In the genomic region with DNA sequence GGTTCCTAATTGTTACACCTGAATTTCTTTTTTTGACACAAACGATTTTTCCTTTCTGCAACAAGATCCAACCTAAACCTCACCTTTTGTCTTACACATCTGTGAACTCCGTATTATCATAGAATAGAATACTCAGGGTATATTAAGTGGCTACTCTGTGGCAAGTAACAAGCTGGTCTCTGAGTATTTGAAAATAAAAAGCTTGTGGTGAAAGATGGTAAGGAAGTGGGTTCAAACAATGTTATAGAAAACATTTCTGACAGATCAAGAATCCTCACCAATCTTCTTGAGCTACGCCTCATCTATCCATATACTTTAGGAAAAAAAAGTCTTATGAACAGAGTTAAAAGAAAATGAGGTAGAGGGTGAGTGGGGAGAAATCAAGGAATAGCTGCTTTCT, we compare ENCODE assay signal across 19 cellular contexts. TPM values are rescaled to one million over a fixed set of nuclear protein-coding genes. Genes with fewer than 3 reads are reported as not detected.
DNase-seq lines count a peak whose midpoint lies in the region; ATAC-seq, FAIRE-seq and TF ChIP-seq lines count a peak whose summit lies in the region.
"Had no signal": no experiment of that assay in that cellular context is flagged by ENCODE, and none has a peak within 500 bp of the region (broad histone marks: within the 10 kb centered on the region; RNA-seq: fewer than 3 reads in every experiment).

No MANE protein-coding gene starts in this region.

- no peak for TF ChIP-seq RAD21 in K562 (CRISPR knock-in tag; conservative IDR thresholded peaks at IDR 0.05 in 1 of 2, IDR thresholded peaks at IDR 0.05 in 1 of 2)

- H3K27ac ChIP-seq in PC-9 (peak overlapping the region; percentile 20; the same call in 1 of the 2 replicates), K562 (ENCODE audit: extremely low read depth, low read depth, low read length) (peak overlapping the region; percentile 56; the same call in 1 of the 3 replicates), uterus (peak overlapping the region; percentile 18 to 95)
- H3K27ac ChIP-seq: cardiac muscle cell, SJCRH30 had no signal

- no peak for FAIRE-seq in K562 (lab: Jason Lieb, UNC)

- DNase-seq in activated naive CD4-positive, alpha-beta T cell treated with anti-CD3 and anti-CD28 coated beads, Interleukin-2, amount 50 U/mL, for 16 hours: no peak
- DNase-seq in PC-9: no peak
- DNase-seq in K562 (ENCODE audit: extremely low read depth in 1 of 4, low spot score in 3 of 4): no peak
- DNase-seq in uterus: no peak
- DNase-seq in stimulated activated CD4-positive, alpha-beta T cell treated with anti-CD3 and anti-CD28 coated beads, Interleukin-2, amount 100 ng/mL, for 24 hours: no peak
- DNase-seq: activated CD4-positive, alpha-beta T cell treated with anti-CD3 and anti-CD28 coated beads for 1 hour; activated T-cell treated with anti-CD3 and anti-CD28 coated beads for 4 hours; Calu3; left cardiac atrium; NCI-H1105; NCI-H526; retina; SJCRH30; stomach had no signal

- BruUV-seq in PC-9 (replicated peaks; lab: Mats Ljungman, UMichigan) (no TSS peak), K562 (replicated peaks; lab: Mats Ljungman, UMichigan) (no TSS peak)

- H4K20me1 ChIP-seq in PC-9 (ENCODE audit: insufficient read depth) (no peaks in the 10 kb centered on the region), K562 (replicated peaks; ENCODE audit: control insufficient read depth, insufficient read depth, low read length) (no peaks in the 10 kb centered on the region)

- H3K9me3 Mint-ChIP-seq in activated naive CD4-positive, alpha-beta T cell treated with anti-CD3 and anti-CD28 coated beads, Interleukin-2, amount 50 U/mL, for 24 hours: peaks cover 9% of the 10 kb centered on the region

- H3K4me3 ChIP-seq in PC-9 (no peak overlapping the region), K562 (no peak overlapping the region), uterus (no peak overlapping the region)
- H3K4me3 ChIP-seq: cardiac muscle cell, HAP-1, SJCRH30, stomach had no signal

- TF ChIP-seq POLR2A in K562 (conservative IDR thresholded peaks at IDR 0.05) (no peak), uterus (IDR thresholded peaks at IDR 0.05) (no peak)

- H3K27ac Mint-ChIP-seq in activated naive CD4-positive, alpha-beta T cell treated with anti-CD3 and anti-CD28 coated beads, Interleukin-2, amount 50 U/mL, for 24 hours: peak overlapping the region; percentile 36

- intact Hi-C loops in PC-9 (cut with micrococcal nuclease; ENCODE audit: unreplicated experiment): no loop called here
- intact Hi-C loops in K562 (cut with micrococcal nuclease): no loop called here
- intact Hi-C loops in uterus (cut with DNase I; ENCODE audit: low total_unique reads): no loop called here

- TF ChIP-seq CTCF in PC-9 (conservative IDR thresholded peaks at IDR 0.05): no peak
- TF ChIP-seq CTCF in K562 (IDR thresholded peaks at IDR 0.05 in 2 of 3, conservative IDR thresholded peaks at IDR 0.05 in 1 of 3; ENCODE audit: insufficient read depth in 2 of 3, low read depth in 1 of 3, low read length in 3 of 3): no peak
- no peak for TF ChIP-seq CTCF in uterus (IDR thresholded peaks at IDR 0.05)

- no peaks in the 10 kb centered on the region for H3K9me2 ChIP-seq in PC-9 (ENCODE audit: insufficient read depth)

- WGBS in K562 (ENCODE audit: insufficient coverage, low coverage, missing lambda C conversion rate): 62% methylated on average over 3 of the region's 3 CpGs

- H3F3A ChIP-seq in PC-9 (ENCODE audit: insufficient read depth, low read depth): peaks cover 32% of the 10 kb centered on the region

- H3K9me3 ChIP-seq in PC-9 (ENCODE audit: insufficient read depth, low read depth) (no peaks in the 10 kb centered on the region; the same call in 1 of the 2 replicates), K562 (replicated peaks; ENCODE audit: control insufficient read depth, insufficient read depth, low read depth, low read length) (no peaks in the 10 kb centered on the region), uterus (no peaks in the 10 kb centered on the region)
- H3K9me3 ChIP-seq: HAP-1, stomach had no signal

- no peak overlapping the region for H2AFZ ChIP-seq in PC-9
- H2AFZ ChIP-seq in K562 (ENCODE audit: low read depth, low read length): no peak overlapping the region

- ATAC-seq in K562 (no peak), GM21737 (IDR thresholded peaks at IDR 0.05; ENCODE audit: unreplicated experiment) (no peak), HG03469 (IDR thresholded peaks at IDR 0.05; ENCODE audit: unreplicated experiment) (no peak)
- ATAC-seq: left cardiac atrium had no signal

- POLR2A ChIA-PET in PC-9 (lab: Charles Lee; ENCODE audit: unreplicated experiment): interaction anchor here (0.5 kb wide), 1 partner anchor 53 kb away, joined by 10 read pairs; no protein-coding TSS in a partner anchor
- POLR2A ChIA-PET in K562 (lab: Yijun Ruan, JAX): interaction anchor here (0.7 to 1.9 kb wide), 4 partner anchors 8 to 199 kb away, joined by 3 to 6 read pairs (median 3); partner anchors contain the start of gene BTD

- H3K9ac ChIP-seq in K562 (ENCODE audit: insufficient read depth in 1 of 2, low read depth in 2 of 2, low read length in 2 of 2): no peak overlapping the region; a peak in 1 of 4 replicates

- H3K36me3 ChIP-seq in PC-9 (ENCODE audit: low read depth) (no peaks in the 10 kb centered on the region), K562 (ENCODE audit: control insufficient read depth, insufficient read depth, low read length) (no peaks in the 10 kb centered on the region), uterus (no peaks in the 10 kb centered on the region)
- H3K36me3 ChIP-seq: cardiac muscle cell, HAP-1, SJCRH30, stomach had no signal

- CTCF ChIA-PET in PC-9 (lab: Charles Lee) (no interaction called here), K562 (lab: Yijun Ruan, JAX; ENCODE audit: low intra/inter-chr PET ratio) (interaction anchor here (0.6 kb wide), 2 partner anchors 61 to 651 kb away, joined by 3 read pairs; no protein-coding TSS in a partner anchor)

- H3K27me3 Mint-ChIP-seq in activated naive CD4-positive, alpha-beta T cell treated with anti-CD3 and anti-CD28 coated beads, Interleukin-2, amount 50 U/mL, for 24 hours: no peaks in the 10 kb centered on the region

- TF ChIP-seq EP300 in K562 (IDR thresholded peaks at IDR 0.05; ENCODE audit: low read length): no peak

- peaks cover 86% of the 10 kb centered on the region for H3K4me1 Mint-ChIP-seq in activated naive CD4-positive, alpha-beta T cell treated with anti-CD3 and anti-CD28 coated beads, Interleukin-2, amount 50 U/mL, for 24 hours

- peaks cover 48% of the 10 kb centered on the region for H3K4me1 ChIP-seq in PC-9 (replicated peaks; ENCODE audit: insufficient read depth)
- H3K4me1 ChIP-seq in K562 (replicated peaks in 1 of 2; ENCODE audit: control insufficient read depth in 2 of 2, insufficient read depth in 2 of 2, low read length in 2 of 2): peaks cover 4 to 42% of the 10 kb centered on the region in 2 experiments; a peak in 4 of 5 replicates
- peaks cover 0 to 5% of the 10 kb centered on the region in 2 donors for H3K4me1 ChIP-seq in uterus

- H3K9me1 ChIP-seq in K562 (ENCODE audit: control insufficient read depth, insufficient read depth, low read length): no peaks in the 10 kb centered on the region

- H3K79me2 ChIP-seq in PC-9 (ENCODE audit: low read depth): peaks cover 69% of the 10 kb centered on the region
- H3K79me2 ChIP-seq in K562 (ENCODE audit: control insufficient read depth, insufficient read depth, low read length): peaks cover 96% of the 10 kb centered on the region

- H3K4me2 ChIP-seq in PC-9: no peak overlapping the region
- no peak overlapping the region for H3K4me2 ChIP-seq in K562 (ENCODE audit: insufficient read depth, low read length)

- in situ Hi-C loops in K562 (cut with MboI): no loop called here

- H3K27me3 ChIP-seq in PC-9 (ENCODE audit: insufficient read depth, low read depth) (no peaks in the 10 kb centered on the region), K562 (ENCODE audit: control insufficient read depth in 2 of 2, insufficient read depth in 2 of 2, low read length in 2 of 2) (no peaks in the 10 kb centered on the region), uterus (no peaks in the 10 kb centered on the region)
- H3K27me3 ChIP-seq: cardiac muscle cell, SJCRH30, stomach had no signal

- H3K4me3 Mint-ChIP-seq in activated naive CD4-positive, alpha-beta T cell treated with anti-CD3 and anti-CD28 coated beads, Interleukin-2, amount 50 U/mL, for 24 hours: no peak overlapping the region

- peaks cover 9% of the 10 kb centered on the region for H3K36me3 Mint-ChIP-seq in activated naive CD4-positive, alpha-beta T cell treated with anti-CD3 and anti-CD28 coated beads, Interleukin-2, amount 50 U/mL, for 24 hours

TF ChIP-seq in K562, 482 proteins besides CTCF, POLR2A, EP300 and RAD21 (continues in another document):
- TF ChIP-seq, protein P1, sequence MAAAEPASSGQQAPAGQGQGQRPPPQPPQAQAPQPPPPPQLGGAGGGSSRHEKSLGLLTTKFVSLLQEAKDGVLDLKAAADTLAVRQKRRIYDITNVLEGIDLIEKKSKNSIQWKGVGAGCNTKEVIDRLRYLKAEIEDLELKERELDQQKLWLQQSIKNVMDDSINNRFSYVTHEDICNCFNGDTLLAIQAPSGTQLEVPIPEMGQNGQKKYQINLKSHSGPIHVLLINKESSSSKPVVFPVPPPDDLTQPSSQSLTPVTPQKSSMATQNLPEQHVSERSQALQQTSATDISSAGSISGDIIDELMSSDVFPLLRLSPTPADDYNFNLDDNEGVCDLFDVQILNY (CRISPR knock-in tag; IDR thresholded peaks at IDR 0.05): no peak
- no peak for TF ChIP-seq SP2 (IDR thresholded peaks at IDR 0.05; ENCODE audit: extremely low read depth, low read depth, low read length, poor library complexity, severe bottlenecking)
- TF ChIP-seq ZNF583 (CRISPR knock-in tag; IDR thresholded peaks at IDR 0.05): no peak
- no peak for TF ChIP-seq MEIS2 (IDR thresholded peaks at IDR 0.05; ENCODE audit: partially characterized antibody)

RNA-seq across cellular contexts. Expression of gene ANKRD28, which starts 3.5 kb away (rescaled TPM):
- total RNA-seq in PC-9 (2021) (59.7 and 82.6 TPM in 2 replicates), K562 (2014; rRNA removed) (33.6 and 38.6 TPM in 2 replicates), K562 (2014; rRNA removed; fragmentation: Illumina TruSeq; extraction: Trizol) (48.6 and 57.4 TPM in 2 replicates), K562 (2015; rRNA removed; fragmentation: Illumina TruSeq; extraction: Trizol) (52.9 and 56.4 TPM in 2 replicates), K562 (2021) (48.6 and 53.0 TPM in 2 replicates), uterus (10 to 100 TPM; 20.0 to 86.8 (median 37.6) TPM)
- total RNA-seq in K562 (2011; cell fraction: chromatin; rRNA removed; ENCODE audit: low replicate concordance): 112 and 305 TPM in 2 replicates
- total RNA-seq in K562 (2011; cell fraction: nucleolus; rRNA removed): 35.9 and 58.7 TPM in 2 replicates
- 85.0 and 104 TPM in 2 replicates for total RNA-seq in K562 (2011; cell fraction: nucleoplasm; rRNA removed)
- polyA plus RNA-seq in K562 (2011; rRNA removed) (66.0 and 71.7 TPM in 2 replicates), K562 (2014; fragmentation: Illumina TruSeq; extraction: Trizol) (36.7 and 42.4 TPM in 2 replicates), K562 (2014; fragmentation: Nextera tagmentation; extraction: Ambion mirVana) (10 to 100 TPM; 11.7 to 13.4 TPM), K562 (2014; rRNA removed) (25.0 and 29.3 TPM in 2 replicates)
- 25.2 and 40.6 TPM in 2 replicates for polyA plus RNA-seq in K562 (2011; cell fraction: cytosol; rRNA removed)
- polyA plus RNA-seq in K562 (2011; cell fraction: nucleus; rRNA removed): 61.1 and 103 TPM in 2 replicates
- 31.5 and 33.0 TPM in 2 replicates for polyA plus RNA-seq in K562 (2012)
- polyA minus RNA-seq in K562 (2011; rRNA and poly(A)+ RNA removed): 187 and 268 TPM in 2 replicates
- polyA minus RNA-seq in K562 (2011; cell fraction: cytosol; rRNA and poly(A)+ RNA removed): 44.7 and 62.7 TPM in 2 replicates
- 57.1 and 160 TPM in 2 replicates for polyA minus RNA-seq in K562 (2011; cell fraction: nucleus; rRNA and poly(A)+ RNA removed)
